21 cellular contexts compared by ENCODE assay signal in the genomic region with DNA sequence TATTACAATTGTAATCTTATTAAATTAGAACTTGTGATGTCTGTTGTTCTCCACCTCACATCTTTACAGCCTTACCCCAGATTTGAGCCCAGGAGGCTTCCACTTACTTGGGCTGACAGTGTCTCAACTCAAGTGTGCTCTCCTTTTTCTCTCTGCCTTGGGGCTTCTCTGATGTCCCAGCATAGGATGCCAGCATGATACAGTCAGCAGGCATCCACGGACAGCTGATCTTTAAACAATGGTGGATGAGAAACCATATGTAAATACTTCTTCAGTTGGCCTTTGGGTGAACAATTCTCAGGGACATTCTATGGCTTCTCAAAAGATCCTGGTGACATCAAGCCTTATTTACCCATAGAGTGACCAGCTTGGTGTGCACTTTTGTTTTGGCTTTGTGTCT.
"Had no signal": no experiment of that assay in that cellular context is flagged by ENCODE, and none has a peak within 500 bp of the region (broad histone marks: within the 10 kb centered on the region; RNA-seq: fewer than 3 reads in every experiment).

No MANE protein-coding gene starts in this region.

- H3K36me3 ChIP-seq: adrenal gland, ascending aorta, brain microvascular endothelial cell, uterus, WERI-Rb-1 had no signal

- H3K9me3 ChIP-seq: adrenal gland, uterus had no signal

- H3K36me3 Mint-ChIP-seq: activated naive CD4-positive, alpha-beta T cell treated with anti-CD3 and anti-CD28 coated beads, Interleukin-2, amount 50 U/mL, for 72 hours; memory B cell; stimulated activated memory B cell treated with anti-CD40 and anti-IgM and Interleukin-4, amounts not matched to agents 10 μg/mL and 1 μg/mL and 100 μg/mL, for 72 hours had no signal

- H3K27ac ChIP-seq: adrenal gland, ascending aorta, brain microvascular endothelial cell, parathyroid adenoma, uterus, WERI-Rb-1 had no signal

- DNase-seq: activated CD4-positive, alpha-beta T cell treated with anti-CD3 and anti-CD28 coated beads, Interleukin-2, amount 50 U/mL, for 1 hour; activated CD4-positive, CD25-positive, alpha-beta regulatory T cell treated with anti-CD3 and anti-CD28 coated beads, Interleukin-2, amount 50 U/mL, for 72 hours; activated T-cell treated with anti-CD3 and anti-CD28 coated beads, Interleukin-2, amount 50 U/mL, for 1 hour; adrenal gland; brain microvascular endothelial cell; caudate nucleus; effector memory CD4-positive, alpha-beta T cell; left colon; nephron progenitor cell; right cardiac atrium; stimulated activated CD4-positive, alpha-beta T cell treated with anti-CD3 and anti-CD28 coated beads, Interleukin-1b, Interleukin-23, amount 100 ng/mL, for 48 hours; trophoblast cell; uterus; WERI-Rb-1 had no signal

- H3K27ac Mint-ChIP-seq: activated naive CD4-positive, alpha-beta T cell treated with anti-CD3 and anti-CD28 coated beads, Interleukin-2, amount 50 U/mL, for 72 hours; memory B cell; nephron progenitor cell; stimulated activated memory B cell treated with anti-CD40 and anti-IgM and Interleukin-4, amounts not matched to agents 10 μg/mL and 1 μg/mL and 100 μg/mL, for 72 hours; T-helper 2 cell treated with Interferon-gamma antibody and Interleukin-4, amounts not matched to agents 5 μg/mL and 100 μg/mL, for 36 hours had no signal

- H3K4me3 ChIP-seq: adrenal gland, ascending aorta, uterus had no signal

- ATAC-seq: activated naive CD4-positive, alpha-beta T cell treated with anti-CD3 and anti-CD28 coated beads, Interleukin-2, amount 50 U/mL, for 72 hours; esophagus mucosa; left colon; right cardiac atrium; stimulated activated memory B cell treated with anti-CD40 and anti-IgM and Interleukin-4, amounts not matched to agents 10 μg/mL and 1 μg/mL and 100 μg/mL, for 72 hours had no signal

- H3K4me1 ChIP-seq: adrenal gland, ascending aorta, parathyroid adenoma, uterus had no signal

- H3K27me3 ChIP-seq: adrenal gland, ascending aorta, brain microvascular endothelial cell, uterus had no signal

- H3K4me3 Mint-ChIP-seq: memory B cell; nephron progenitor cell; stimulated activated memory B cell treated with anti-CD40 and anti-IgM and Interleukin-4, amounts not matched to agents 10 μg/mL and 1 μg/mL and 100 μg/mL, for 72 hours; T-helper 2 cell treated with Interferon-gamma antibody and Interleukin-4, amounts not matched to agents 5 μg/mL and 100 μg/mL, for 36 hours had no signal

- H3K4me1 Mint-ChIP-seq: memory B cell; stimulated activated memory B cell treated with anti-CD40 and anti-IgM and Interleukin-4, amounts not matched to agents 10 μg/mL and 1 μg/mL and 100 μg/mL, for 72 hours had no signal

- H3K9me3 Mint-ChIP-seq: T-helper 2 cell treated with Interferon-gamma antibody and Interleukin-4, amounts not matched to agents 5 μg/mL and 100 μg/mL, for 36 hours had no signal

- H2AFZ ChIP-seq: parathyroid adenoma had no signal

- H3K9ac ChIP-seq: parathyroid adenoma had no signal

- H3K79me2 ChIP-seq: parathyroid adenoma had no signal
